15 cellular contexts compared by ENCODE assay signal in genomic region chr6:47952640-47953039, GRCh38.
DNase-seq lines count a peak whose midpoint lies in the region; ATAC-seq and TF ChIP-seq lines count a peak whose summit lies in the region.
"Had no signal": no experiment of that assay in that cellular context is flagged by ENCODE, and none has a peak within 500 bp of the region (broad histone marks: within the 10 kb centered on the region; RNA-seq: fewer than 3 reads in every experiment).

No MANE protein-coding gene starts in this region.

- no peaks in the 10 kb centered on the region for H3K36me3 ChIP-seq in RWPE2 (ENCODE audit: low read depth)

- DNase-seq in NCI-H69 (lab: John Stamatoyannopoulos, UW) (peak; percentile 48), RWPE2 (ENCODE audit: low spot score) (no peak), NCI-H748 (lab: John Stamatoyannopoulos, UW; ENCODE audit: unreplicated experiment) (no peak), mesothelial cell of epicardium (ENCODE audit: low spot score in 2 of 2, unreplicated experiment in 2 of 2) (no peak)
- DNase-seq: C1 segment of cervical spinal cord; Calu3; CD4-positive, alpha-beta memory T cell; COR-L47; DMS79 treated with DMSO at 0.1 percent for 48 hours; GF-D8; GOT3; H7 had no signal

- H3K27ac ChIP-seq in RWPE2 (ENCODE audit: poor library complexity, severe bottlenecking): no peak overlapping the region

- no peaks in the 10 kb centered on the region for H3K9me3 ChIP-seq in RWPE2 (ENCODE audit: severe bottlenecking)

- H3K9me3 Mint-ChIP-seq in mesothelial cell of epicardium: peaks cover 4% of the 10 kb centered on the region

- no peaks in the 10 kb centered on the region for H3K27me3 ChIP-seq in RWPE2 (ENCODE audit: insufficient read depth, poor library complexity, severe bottlenecking)

- no peak overlapping the region for H3K4me3 ChIP-seq in RWPE2 (ENCODE audit: severe bottlenecking)

- ATAC-seq in RWPE2 (ENCODE audit: low read depth) (peak; percentile 52; the same call in 2 of the 3 replicates), esophagus mucosa (peak; percentile 36), GM18867 (IDR thresholded peaks at IDR 0.05; ENCODE audit: unreplicated experiment) (no peak)
- ATAC-seq: HCT116 had no signal

- H3K4me1 ChIP-seq in RWPE2 (ENCODE audit: insufficient read depth, poor library complexity, severe bottlenecking): no peaks in the 10 kb centered on the region

- no peak overlapping the region for H3K4me3 Mint-ChIP-seq in mesothelial cell of epicardium
- H3K4me3 Mint-ChIP-seq: CD4-positive, alpha-beta memory T cell had no signal

- no peaks in the 10 kb centered on the region for H3K27me3 Mint-ChIP-seq in mesothelial cell of epicardium (ENCODE audit: low read depth)

- no peaks in the 10 kb centered on the region for H3K4me1 Mint-ChIP-seq in mesothelial cell of epicardium
- H3K4me1 Mint-ChIP-seq: CD4-positive, alpha-beta memory T cell had no signal

- H3K27ac Mint-ChIP-seq in mesothelial cell of epicardium: no peak overlapping the region
- H3K27ac Mint-ChIP-seq: CD4-positive, alpha-beta memory T cell had no signal

- TF ChIP-seq CTCF in RWPE2 (IDR thresholded peaks at IDR 0.05; ENCODE audit: poor library complexity, severe bottlenecking): no peak
- no peak for TF ChIP-seq CTCF in mesothelial cell of epicardium (IDR thresholded peaks at IDR 0.05; ENCODE audit: unreplicated experiment)

- H3K36me3 Mint-ChIP-seq in mesothelial cell of epicardium: no peaks in the 10 kb centered on the region
- H3K36me3 Mint-ChIP-seq: CD4-positive, alpha-beta memory T cell had no signal
